In the genomic region with DNA sequence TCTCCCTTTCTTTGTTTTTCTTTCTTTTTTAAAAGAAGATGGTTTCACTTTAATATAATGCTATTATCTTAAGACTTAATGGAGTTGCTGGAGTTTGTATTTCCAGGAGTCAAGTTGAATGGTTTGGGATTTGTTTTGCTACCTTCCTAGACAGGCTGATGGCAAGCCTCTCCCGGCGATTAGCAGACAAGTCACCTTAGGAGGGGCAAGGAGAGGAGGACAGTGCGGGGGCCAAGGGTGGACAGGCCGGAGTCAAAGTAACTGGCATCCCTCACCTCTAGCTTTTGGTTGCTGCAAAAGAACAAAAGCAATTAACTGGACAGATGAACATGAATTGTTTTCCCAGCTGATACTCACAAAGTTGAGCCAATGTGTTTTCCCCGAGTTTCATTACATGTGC, we compare ENCODE assay signal across 19 cellular contexts. TPM values are rescaled to one million over a fixed set of nuclear protein-coding genes. Genes with fewer than 3 reads are reported as not detected.
A peak's percentile ranks its signal among the peaks of the same experiment; 100 is the strongest.
DNase-seq lines count a peak whose midpoint lies in the region; ATAC-seq lines count a peak whose summit lies in the region.
"Had no signal": no experiment of that assay in that cellular context is flagged by ENCODE, and none has a peak within 500 bp of the region (broad histone marks: within the 10 kb centered on the region; RNA-seq: fewer than 3 reads in every experiment).

No MANE protein-coding gene starts in this region.

- H3K4me1 Mint-ChIP-seq in T-helper 17 cell: no peaks in the 10 kb centered on the region
- H3K4me1 Mint-ChIP-seq: B cell had no signal

- no peaks in the 10 kb centered on the region for H3K27me3 ChIP-seq in aorta (ENCODE audit: control insufficient read depth in 1 of 2, insufficient read depth in 2 of 2, low read length in 1 of 2)
- H3K27me3 ChIP-seq: BLaER1 treated with 17β-estradiol and CSF1 and Interleukin-3, amounts not matched to agents 10 nM and 100 nM had no signal

- H3K9me3 ChIP-seq in T-helper 17 cell (ENCODE audit: control insufficient read depth, low read length, poor library complexity, severe bottlenecking) (no peaks in the 10 kb centered on the region), aorta (ENCODE audit: control insufficient read depth, low read length) (no peaks in the 10 kb centered on the region)
- H3K9me3 ChIP-seq: BLaER1 treated with 17β-estradiol and CSF1 and Interleukin-3, amounts not matched to agents 10 nM and 100 nM; HAP-1 had no signal

- ATAC-seq in T-helper 17 cell (no peak), aorta (ENCODE audit: low FRiP score) (no peak), HG02970 (IDR thresholded peaks at IDR 0.05; ENCODE audit: low FRiP score, unreplicated experiment) (no peak)
- ATAC-seq: CD8-positive, alpha-beta T cell had no signal

- no peak overlapping the region for H3K4me3 Mint-ChIP-seq in T-helper 17 cell
- H3K4me3 Mint-ChIP-seq: B cell; CD8-positive, alpha-beta T cell had no signal

- no peak overlapping the region for H3K4me3 ChIP-seq in aorta (ENCODE audit: low read length in 2 of 2)
- H3K4me3 ChIP-seq: BLaER1 treated with 17β-estradiol and CSF1 and Interleukin-3, amounts not matched to agents 10 nM and 100 nM; GM23248; HAP-1 had no signal

- DNase-seq in T-helper 17 cell (no peak), mesenteric fat pad (ENCODE audit: low spot score) (peak; percentile 49), aorta (no peak)
- no peak for DNase-seq in stimulated activated CD4-positive, alpha-beta T cell treated with anti-CD3 and anti-CD28 coated beads, Interleukin-12 subunit alpha, Interleukin-12 subunit beta, amount 100 ng/mL, for 4 hours
- DNase-seq: CD8-positive, alpha-beta T cell; COR-L47; DMS 273 treated with DMSO at 0.1 percent for 48 hours; DMS53; DND-41; EL; GM23248; IMR-90 had no signal

- H3K36me3 ChIP-seq in aorta (ENCODE audit: control insufficient read depth in 1 of 2, insufficient read depth in 2 of 2, low read length in 1 of 2): peaks cover 0 to 5% of the 10 kb centered on the region in 2 donors
- H3K36me3 ChIP-seq: HAP-1 had no signal

- intact Hi-C loops in aorta (cut with DNase I): no loop called here

- H3K27ac ChIP-seq in cingulate gyrus (ENCODE audit: low read depth, low read length) (peak overlapping the region; percentile 31), aorta (ENCODE audit: low read depth in 1 of 2, low read length in 2 of 2) (no peak overlapping the region)
- H3K27ac ChIP-seq: BLaER1 treated with 17β-estradiol and CSF1 and Interleukin-3, amounts not matched to agents 10 nM and 100 nM; GM23248; HL-60 had no signal

- 86% methylated on average over 5 of the region's 5 CpGs for WGBS in aorta, 2 donors

- no peaks in the 10 kb centered on the region for H3K36me3 Mint-ChIP-seq in T-helper 17 cell (ENCODE audit: low read depth)
- H3K36me3 Mint-ChIP-seq: CD8-positive, alpha-beta T cell had no signal

- peak overlapping the region; percentile 34 for H3K27ac Mint-ChIP-seq in T-helper 17 cell
- H3K27ac Mint-ChIP-seq: B cell; CD8-positive, alpha-beta T cell had no signal

- H3K4me1 ChIP-seq in aorta (ENCODE audit: control insufficient read depth in 1 of 2, insufficient read depth in 2 of 2, low read length in 2 of 2): no peaks in the 10 kb centered on the region
- H3K4me1 ChIP-seq: BLaER1 treated with 17β-estradiol and CSF1 and Interleukin-3, amounts not matched to agents 10 nM and 100 nM; HAP-1 had no signal

- peaks cover 2% of the 10 kb centered on the region for H3K27me3 Mint-ChIP-seq in T-helper 17 cell
- H3K27me3 Mint-ChIP-seq: B cell had no signal

RNA-seq across cellular contexts. Expression of a gene that starts 57.1 kb away (rescaled TPM):
- total RNA-seq in T-helper 17 cell: 10 to 100 TPM in 1 of 2 donors, under 1 TPM in 1; 0.52 to 33.6 TPM
- total RNA-seq in mesenteric fat pad: 5.9 TPM
- 10 to 100 TPM; 17.3 to 23.8 TPM for total RNA-seq in aorta
- 10 to 100 TPM; 33.3 to 34.5 TPM for polyA plus RNA-seq in aorta
- total RNA-seq: B cell, G401 had no signal
